In genomic region chr2:182504903-182505302, GRCh38 we compare ENCODE assay signal across 1 cellular context.
TF ChIP-seq lines count a peak whose summit lies in the region.

No MANE protein-coding gene starts in this region.

TF ChIP-seq in WTC11, 78 proteins besides CTCF, POLR2A, EP300 and RAD21 (continued from another document):
- TF ChIP-seq AFF4 (CRISPR knock-in tag; IDR thresholded peaks at IDR 0.05; ENCODE audit: borderline replicate concordance) (no peak), NFE2L1 (CRISPR knock-in tag; IDR thresholded peaks at IDR 0.05) (no peak), ATF6 (CRISPR knock-in tag; IDR thresholded peaks at IDR 0.05) (no peak)
